Comparison of ENCODE assay signal across 32 cellular contexts in genomic region chr13:22275393-22275792, GRCh38.
"Had no signal": no experiment of that assay in that cellular context is flagged by ENCODE, and none has a peak within 500 bp of the region (broad histone marks: within the 10 kb centered on the region; RNA-seq: fewer than 3 reads in every experiment).

No MANE protein-coding gene starts in this region.

- H2AFZ ChIP-seq: hepatocyte had no signal

- H3K4me1 ChIP-seq: body of pancreas, esophagus squamous epithelium, gastroesophageal sphincter had no signal

- H3K4me3 ChIP-seq: body of pancreas, esophagus squamous epithelium, gastroesophageal sphincter, heart right ventricle, hepatocyte had no signal

- FAIRE-seq: colon, endothelial cell of umbilical vein had no signal

- H3K4me2 ChIP-seq: hepatocyte had no signal

- H3K9me3 Mint-ChIP-seq: activated B cell treated with CpG ODN at 0.5 μM for 24 hours; activated CD8-positive, alpha-beta T cell treated with anti-CD3 and anti-CD28 coated beads for 36 hours; activated T-cell treated with anti-CD3 and anti-CD28 coated beads, Interleukin-2, amount 50 U/mL, for 4 hours; activated T-helper 17 cell treated with anti-CD3 and anti-CD28 coated beads, Interleukin-2, amount 50 U/mL, for 72 hours; T-helper 2 cell treated with Interferon-gamma antibody and Interleukin-4, amounts not matched to agents 5 μg/mL and 100 μg/mL, for 36 hours had no signal

- H3K9me3 ChIP-seq: body of pancreas, esophagus squamous epithelium, gastroesophageal sphincter, heart right ventricle had no signal

- H3K4me3 Mint-ChIP-seq: activated B cell treated with CpG ODN at 0.5 μM for 24 hours; activated CD8-positive, alpha-beta T cell treated with anti-CD3 and anti-CD28 coated beads for 36 hours; activated naive CD8-positive, alpha-beta T cell; activated T-cell treated with anti-CD3 and anti-CD28 coated beads, Interleukin-2, amount 50 U/mL, for 4 hours; activated T-helper 17 cell treated with anti-CD3 and anti-CD28 coated beads, Interleukin-2, amount 50 U/mL, for 72 hours; T-helper 2 cell treated with Interferon-gamma antibody and Interleukin-4, amounts not matched to agents 5 μg/mL and 100 μg/mL, for 36 hours had no signal

- DNase-seq: activated B cell treated with CpG ODN at 0.5 μM for 24 hours; activated CD4-positive, alpha-beta T cell treated with anti-CD3 and anti-CD28 coated beads for 48 hours; activated CD4-positive, alpha-beta T cell treated with anti-CD3 and anti-CD28 coated beads, Interleukin-2, amount 50 U/mL, for 1 hour; activated CD4-positive, alpha-beta T cell treated with anti-CD3 and anti-CD28 coated beads, Interleukin-2, amount 50 U/mL, for 48 hours; activated CD8-positive, alpha-beta memory T cell treated with anti-CD3 and anti-CD28 coated beads for 24 hours; activated CD8-positive, alpha-beta T cell treated with anti-CD3 and anti-CD28 coated beads for 36 hours; activated effector memory CD4-positive, alpha-beta T cell treated with Interleukin-2 at 50 U/mL for 16 hours; activated gamma-delta T cell treated with Interleukin-2 at 50 U/mL for 16 hours; activated naive CD4-positive, alpha-beta T cell treated with anti-CD3 and anti-CD28 coated beads, Interleukin-2, amount 50 U/mL, for 16 hours; activated naive CD4-positive, alpha-beta T cell treated with Interleukin-2 at 50 U/mL for 16 hours; activated T-cell treated with anti-CD3 and anti-CD28 coated beads, Interleukin-2, amount 50 U/mL, for 4 hours; amygdala; aorta; body of pancreas; caudate nucleus; cortex of kidney; dermis blood vessel endothelial cell; effector CD4-positive, alpha-beta T cell; esophagus squamous epithelium; foreskin melanocyte; heart right ventricle; T1000; WERI-Rb-1 had no signal

- H3K36me3 ChIP-seq: esophagus squamous epithelium, gastroesophageal sphincter, heart right ventricle, WERI-Rb-1 had no signal

- H3K27ac Mint-ChIP-seq: activated B cell treated with CpG ODN at 0.5 μM for 24 hours; activated CD8-positive, alpha-beta T cell treated with anti-CD3 and anti-CD28 coated beads for 36 hours; activated naive CD8-positive, alpha-beta T cell; activated T-helper 17 cell treated with anti-CD3 and anti-CD28 coated beads, Interleukin-2, amount 50 U/mL, for 72 hours; T-helper 2 cell treated with Interferon-gamma antibody and Interleukin-4, amounts not matched to agents 5 μg/mL and 100 μg/mL, for 36 hours had no signal

- H3K27me3 ChIP-seq: body of pancreas, esophagus squamous epithelium, gastroesophageal sphincter, heart right ventricle, hepatocyte had no signal

- ATAC-seq: activated CD4-positive, CD25-positive, alpha-beta regulatory T cell treated with anti-CD3 and anti-CD28 coated beads, Interleukin-2, amount 50 U/mL, for 24 hours; activated CD8-positive, alpha-beta T cell treated with anti-CD3 and anti-CD28 coated beads for 36 hours; activated T-cell treated with anti-CD3 and anti-CD28 coated beads, Interleukin-2, amount 50 U/mL, for 4 hours; activated T-helper 17 cell treated with anti-CD3 and anti-CD28 coated beads, Interleukin-2, amount 50 U/mL, for 72 hours; body of pancreas; gastroesophageal sphincter; heart right ventricle had no signal

- H3K27me3 Mint-ChIP-seq: activated B cell treated with CpG ODN at 0.5 μM for 24 hours; activated CD8-positive, alpha-beta T cell treated with anti-CD3 and anti-CD28 coated beads for 36 hours; activated naive CD8-positive, alpha-beta T cell; activated T-helper 17 cell treated with anti-CD3 and anti-CD28 coated beads, Interleukin-2, amount 50 U/mL, for 72 hours had no signal

- H3K27ac ChIP-seq: body of pancreas, epithelial cell of prostate, esophagus squamous epithelium, gastroesophageal sphincter, heart right ventricle, hepatocyte, WERI-Rb-1 had no signal
